ENCODE assay signal across 8 cellular contexts in the genomic region with DNA sequence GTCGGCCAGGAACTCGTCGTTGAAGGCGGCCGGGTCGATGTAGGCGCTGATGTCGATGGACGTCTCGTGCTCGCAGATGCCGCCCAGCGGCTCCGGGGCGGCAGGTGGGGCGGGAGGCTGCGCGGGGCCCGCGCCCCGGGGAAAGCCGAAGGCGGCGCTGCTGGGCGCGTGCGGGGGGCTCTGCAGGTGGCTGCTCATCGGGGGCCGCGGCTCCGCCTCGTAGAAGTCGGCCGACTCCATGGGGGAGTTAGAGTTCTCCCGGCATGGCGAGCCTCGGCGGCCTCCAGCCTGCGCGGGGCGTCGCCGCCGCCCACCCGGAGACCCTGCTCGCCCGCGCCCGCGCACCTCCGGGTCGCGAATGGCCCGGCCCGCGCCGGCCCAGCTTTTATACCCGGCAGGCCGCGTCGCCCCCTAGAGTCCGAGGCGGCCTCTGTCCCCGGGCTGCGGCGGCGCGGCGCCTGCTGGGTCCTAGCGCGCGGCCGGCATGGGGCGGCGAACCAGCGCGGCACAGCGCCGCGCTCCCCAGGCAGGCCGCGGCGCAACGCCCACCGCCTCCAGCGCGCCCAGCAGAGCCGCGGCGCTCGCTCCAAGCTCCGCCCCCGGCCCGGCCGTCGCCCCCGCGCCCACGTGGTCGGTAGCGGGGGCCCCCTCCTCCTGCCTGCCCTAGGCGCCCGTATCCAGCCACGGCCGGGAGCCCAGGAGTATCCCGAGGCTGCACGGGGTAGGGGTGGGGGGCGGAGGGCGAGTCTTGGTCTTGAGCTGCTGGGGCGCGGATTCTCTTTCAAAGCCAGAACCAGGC.
DNase-seq lines count a peak whose midpoint lies in the region; ATAC-seq, FAIRE-seq and TF ChIP-seq lines count a peak whose summit lies in the region.

A gene (minus strand): TSS at position 360 of the 799 bp plus-strand sequence. CDS start 120 bp downstream, at position 240.

- no peaks in the 10 kb centered on the region for H3K9me2 ChIP-seq in MM.1S (replicated peaks; ENCODE audit: insufficient read depth, low read length)

- no peaks in the 10 kb centered on the region for H3F3A ChIP-seq in MM.1S (ENCODE audit: insufficient read depth, low read length)

- no peaks in the 10 kb centered on the region for H3K9me3 ChIP-seq in MM.1S (replicated peaks; ENCODE audit: insufficient read depth, low read length)

- TF ChIP-seq CTCF in MM.1S (IDR thresholded peaks at IDR 0.05; ENCODE audit: low read length): no peak
- peak; percentile 26 for TF ChIP-seq CTCF in astrocyte of the cerebellum (IDR thresholded peaks at IDR 0.05; ENCODE audit: low read depth, low read length, missing control alignments)

- peaks cover 62% of the 10 kb centered on the region for H3K27me3 ChIP-seq in MM.1S (replicated peaks; ENCODE audit: insufficient read depth, low read length)

- no peaks in the 10 kb centered on the region for H3K79me2 ChIP-seq in MM.1S (ENCODE audit: low read length)

- no peak for FAIRE-seq in H54 (lab: Jason Lieb, UNC)

- in situ Hi-C loops in astrocyte of the cerebellum (cut with HindIII; ENCODE audit: low sequenced_read_pairs): no loop called here

- peak; percentile 80 for DNase-seq in GDM1 (lab: John Stamatoyannopoulos, UW)
- DNase-seq in H54 (ENCODE audit: insufficient read length, low spot score): peak; percentile 91
- DNase-seq in MM.1S: peak; percentile 29
- peak; percentile 90 for DNase-seq in SW480 (ENCODE audit: low spot score)
- no peak for DNase-seq in astrocyte of the cerebellum (ENCODE audit: low read depth)
- peak in 45 of 51 donors; percentile 30 to 90 (median 73) for DNase-seq in hypothalamus (lab: John Stamatoyannopoulos, UW)
- peak; percentile 72 for DNase-seq in retina

- peak; percentile 74 for TF ChIP-seq POLR2A in H54 (IDR thresholded peaks at IDR 0.05; ENCODE audit: low read depth, low read length)

- no peak within 1 kb of the TSS for H3K9ac ChIP-seq in MM.1S (ENCODE audit: low read length)

- H3K4me3 ChIP-seq in MM.1S (ENCODE audit: low read length) (peak within 1 kb of the TSS; percentile 24; the same call in 1 of the 2 replicates), astrocyte of the cerebellum (ENCODE audit: low read depth, low read length) (peak within 1 kb of the TSS; percentile 51)

- no peak within 1 kb of the TSS; the same call in 1 of the 2 replicates for H3K4me2 ChIP-seq in MM.1S (ENCODE audit: low read depth, low read length)

- H2AFZ ChIP-seq in MM.1S (ENCODE audit: low read length): no peak within 1 kb of the TSS

- H3K27ac ChIP-seq in MM.1S (ENCODE audit: low read length): no peak within 1 kb of the TSS

- no peaks in the 10 kb centered on the region for H3K36me3 ChIP-seq in MM.1S (replicated peaks; ENCODE audit: insufficient read depth, low read length)

- H4K20me1 ChIP-seq in MM.1S (ENCODE audit: insufficient read depth, low read length): no peaks in the 10 kb centered on the region

- no peaks in the 10 kb centered on the region for H3K4me1 ChIP-seq in MM.1S (ENCODE audit: low read length)

- ATAC-seq in GM18870 (IDR thresholded peaks at IDR 0.05; ENCODE audit: unreplicated experiment): no peak
